8 cellular contexts compared by ENCODE assay signal in the genomic region with DNA sequence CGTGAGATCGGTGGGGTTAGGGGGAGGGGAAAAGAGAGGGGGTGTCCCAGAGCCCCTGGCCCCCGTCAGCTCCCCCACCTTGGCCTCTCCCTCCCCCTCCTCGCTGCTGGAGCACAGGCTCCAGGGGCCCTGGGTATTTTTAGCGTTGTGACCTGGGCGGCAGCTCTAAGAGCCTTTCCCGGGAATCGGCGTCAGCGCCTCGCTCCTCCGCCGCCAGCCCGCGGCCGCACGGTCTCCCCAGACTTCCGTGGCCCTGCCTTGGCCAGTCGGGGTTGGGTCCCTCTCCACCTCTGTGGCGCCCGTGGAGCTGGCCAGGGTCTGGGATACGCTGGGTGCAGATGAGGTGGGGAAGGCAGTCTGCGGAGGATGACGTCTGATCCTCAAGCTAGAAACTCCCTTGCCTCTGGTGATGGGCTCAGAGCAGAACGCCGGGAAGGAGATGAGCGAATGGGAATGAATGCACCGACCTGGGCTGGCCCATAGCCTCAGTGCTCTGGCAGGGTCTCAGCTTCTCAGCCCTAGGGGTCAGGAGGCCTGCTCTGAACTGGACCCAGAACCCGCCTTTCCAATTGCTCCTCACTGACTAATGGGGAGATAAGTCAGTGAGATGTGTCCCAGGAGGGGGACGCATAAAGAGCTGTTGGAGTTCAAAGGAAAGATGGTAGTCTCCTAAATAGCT. TPM values are rescaled to one million over a fixed set of nuclear protein-coding genes. Genes with fewer than 3 reads are reported as not detected.
DNase-seq lines count a peak whose midpoint lies in the region; ATAC-seq and TF ChIP-seq lines count a peak whose summit lies in the region.

No MANE protein-coding gene starts in this region.

- H3K36me3 ChIP-seq in ES-I3 (ENCODE audit: insufficient read depth, low read length) = peaks cover 5% of the 10 kb centered on the region; the same call in 1 of the 2 replicates
- peaks cover 10% of the 10 kb centered on the region for H3K36me3 ChIP-seq in Panc1 (ENCODE audit: control insufficient read depth, insufficient read depth, low read length)

- POLR2A ChIA-PET in Panc1 (lab: Charles Lee) = interaction anchor here (0.6 to 1.0 kb wide), 5 partner anchors 11 to 324 kb away, joined by 3 to 6 read pairs (median 3); a partner anchor contains a TSS

- in situ Hi-C loops in Panc1 (cut with HindIII; ENCODE audit: low pct_unique_long_range_greater_than_20kb, low sequenced_read_pairs) = no loop called here

- H3K4me1 ChIP-seq in ES-I3 (ENCODE audit: insufficient read depth, low read length) = peaks cover 8% of the 10 kb centered on the region; the same call in 1 of the 2 replicates
- H3K4me1 ChIP-seq in Panc1 (ENCODE audit: control insufficient read depth, insufficient read depth, low read length) = no peaks in the 10 kb centered on the region; the same call in 1 of the 2 replicates

- no TSS peak for BruUV-seq in Panc1 (replicated peaks; lab: Mats Ljungman, UMichigan)

- H3K27ac ChIP-seq in Panc1 (ENCODE audit: low read length) (peak overlapping the region; percentile 80), substantia nigra (ENCODE audit: low read depth, low read length, poor library complexity, severe bottlenecking) (peak overlapping the region; percentile 100)

- intact Hi-C loops in Panc1 (cut with micrococcal nuclease; ENCODE audit: unreplicated experiment) = no loop called here
- intact Hi-C loops in lower leg skin (cut with DNase I; ENCODE audit: low total_unique reads) = no loop called here

- peak; percentile 49 for ATAC-seq in Panc1
- no peak for ATAC-seq in GM19452 (IDR thresholded peaks at IDR 0.05; ENCODE audit: unreplicated experiment)
- ATAC-seq in GM19463 (IDR thresholded peaks at IDR 0.05; ENCODE audit: unreplicated experiment) = no peak
- no peak for ATAC-seq in GM19351 (IDR thresholded peaks at IDR 0.05; ENCODE audit: unreplicated experiment)

- CTCF ChIA-PET in Panc1 (lab: Charles Lee) = interaction anchor here (0.8 kb wide), 1 partner anchor 8 kb away, joined by 3 read pairs; no protein-coding TSS in a partner anchor

- peak overlapping the region; percentile 70 for H3K9ac ChIP-seq in ES-I3 (ENCODE audit: low read depth, low read length)

- no peak for TF ChIP-seq POLR2A in lower leg skin (IDR thresholded peaks at IDR 0.05)

- no peak for DNase-seq in Panc1 (ENCODE audit: low read depth, low spot score)
- peak; percentile 64 for DNase-seq in ecto neural progenitor cell (ENCODE audit: low spot score)
- peak in 1 of 2 donors; percentile 89 for DNase-seq in lower leg skin (ENCODE audit: low spot score in 2 of 2)
- DNase-seq in substantia nigra (lab: John Stamatoyannopoulos, UW) = peak in 20 of 49 donors; percentile 20 to 84 (median 58)

- H3K9me3 ChIP-seq in ES-I3 (ENCODE audit: control insufficient read depth, insufficient read depth, low read length) (no peaks in the 10 kb centered on the region), Panc1 (ENCODE audit: control insufficient read depth, insufficient read depth, low read depth, low read length) (no peaks in the 10 kb centered on the region)

- WGBS in lower leg skin, 2 donors = 10 to 28% methylated on average over 11 to 26 of the region's 30 CpGs

- H3K27me3 ChIP-seq in Panc1 (ENCODE audit: control insufficient read depth, insufficient read depth, low read length) = no peaks in the 10 kb centered on the region

- TF ChIP-seq CTCF in Panc1 (IDR thresholded peaks at IDR 0.05) = no peak
- no peak for TF ChIP-seq CTCF in lower leg skin (IDR thresholded peaks at IDR 0.05)

- H3K4me3 ChIP-seq in Panc1 (ENCODE audit: low read depth in 2 of 2, low read length in 2 of 2) = peak overlapping the region; percentile 84 to 87
- peak overlapping the region; percentile 57 for H3K4me3 ChIP-seq in lower leg skin (ENCODE audit: low read depth, poor library complexity, severe bottlenecking)

RNA-seq across cellular contexts. Expression of a gene that starts 0.9 kb away (rescaled TPM):
- total RNA-seq in Panc1 (2021; ENCODE audit: unreplicated experiment) = 55.4 TPM
- polyA plus RNA-seq in Panc1 (2012; ENCODE audit: insufficient read length) = 64.1 TPM
- 100 to 1,000 TPM in 1 of 4 donors, 10 to 100 TPM in 3; 53.2 to 115 (median 72.5) TPM for total RNA-seq in lower leg skin

RNA-seq across cellular contexts. Expression of a gene that starts 8.7 kb away (rescaled TPM):
- 108 TPM for total RNA-seq in Panc1 (2021; ENCODE audit: unreplicated experiment)
- 134 TPM for polyA plus RNA-seq in Panc1 (2012; ENCODE audit: insufficient read length)
- total RNA-seq in lower leg skin = 10 to 100 TPM; 33.6 to 64.5 (median 45.6) TPM

RNA-seq across cellular contexts. Expression of a gene that starts 29.1 kb away (rescaled TPM):
- not detected for total RNA-seq in Panc1 (2021; ENCODE audit: unreplicated experiment)
- 0.80 TPM for polyA plus RNA-seq in Panc1 (2012; ENCODE audit: insufficient read length)
- not detected for total RNA-seq in lower leg skin

RNA-seq across cellular contexts. Expression of a gene that starts 44.2 kb away (rescaled TPM):
- total RNA-seq in Panc1 (2021; ENCODE audit: unreplicated experiment) (29.1 TPM), lower leg skin (10 to 100 TPM; 27.3 to 46.6 (median 36.0) TPM)
- 38.8 TPM for polyA plus RNA-seq in Panc1 (2012; ENCODE audit: insufficient read length)

RNA-seq across cellular contexts. Expression of a gene that starts 59.0 kb away (rescaled TPM):
- 93.3 TPM for total RNA-seq in Panc1 (2021; ENCODE audit: unreplicated experiment)
- polyA plus RNA-seq in Panc1 (2012; ENCODE audit: insufficient read length) = 63.5 TPM
- 100 to 1,000 TPM; 226 to 317 (median 278) TPM for total RNA-seq in lower leg skin
